Comparison of ENCODE assay signal across 8 cellular contexts in genomic region chr5:10761842-10762165, GRCh38. TPM values are rescaled to one million over a fixed set of nuclear protein-coding genes. Genes with fewer than 3 reads are reported as not detected.
DNase-seq lines count a peak whose midpoint lies in the region; ATAC-seq and TF ChIP-seq lines count a peak whose summit lies in the region.

No MANE protein-coding gene starts in this region.

- H3K36me3 ChIP-seq in BJ (ENCODE audit: control insufficient read depth, insufficient read depth, low read length), result no peaks in the 10 kb centered on the region

- POLR2A ChIA-PET in BJ (lab: Charles Lee), result interaction anchor here (0.6 kb wide), 1 partner anchor 41 kb away, joined by 4 read pairs; no protein-coding TSS in a partner anchor

- no peaks in the 10 kb centered on the region for H3K27me3 ChIP-seq in BJ (ENCODE audit: control insufficient read depth, insufficient read depth, low read length)

- peak overlapping the region; percentile 46 for H3K4me3 ChIP-seq in BJ (ENCODE audit: low read depth, low read length)
- peak overlapping the region; percentile 46 for H3K4me3 ChIP-seq in fibroblast of mammary gland (ENCODE audit: control insufficient read depth, low read depth, low read length)

- CTCF ChIA-PET in BJ (lab: Yijun Ruan, JAX), result interaction anchor here (0.6 kb wide), 1 partner anchor 12 kb away, joined by 3 read pairs; no protein-coding TSS in a partner anchor

- TF ChIP-seq CTCF in BJ (IDR thresholded peaks at IDR 0.05; ENCODE audit: insufficient read depth, low read depth, low read length) (no peak), fibroblast of mammary gland (conservative IDR thresholded peaks at IDR 0.05; ENCODE audit: control insufficient read depth, insufficient read depth, low read depth, low read length) (no peak)

- ATAC-seq in GM21528 (IDR thresholded peaks at IDR 0.05; ENCODE audit: low FRiP score, unreplicated experiment), result peak; percentile 18

- DNase-seq in BJ (ENCODE audit: low read depth) (no peak), SKM-1 treated with dmso at 0.1 percent for 144 hours (lab: John Stamatoyannopoulos, UW; ENCODE audit: unreplicated experiment) (peak; percentile 60), fibroblast of mammary gland (ENCODE audit: low read depth) (peak; percentile 6), putamen (ENCODE audit: low spot score) (peak; percentile 16), NAMALWA (ENCODE audit: low spot score) (no peak), mucosa of gallbladder (ENCODE audit: low spot score) (no peak), NCI-H345 treated with DMSO at 0.1 percent for 48 hours (lab: John Stamatoyannopoulos, UW; ENCODE audit: unreplicated experiment) (no peak)

RNA-seq across cellular contexts. Expression of gene DAP, which starts 0.8 kb away (rescaled TPM):
- 95.6 and 107 TPM in 2 replicates for polyA plus RNA-seq in BJ (2011; rRNA removed)
- 144 and 206 TPM in 2 replicates for polyA minus RNA-seq in BJ (2011; rRNA and poly(A)+ RNA removed)
- total RNA-seq in mucosa of gallbladder, result 178 TPM

Comparison
In these comparisons a context has a peak if more than half of its experiments do, and no peak if none do; other contexts are left out.
1. DNase-seq: peak in SKM-1 treated with dmso at 0.1 percent for 144 hours (single experiment), fibroblast of mammary gland (single experiment) and putamen (single experiment); none in BJ (single experiment), NAMALWA (single experiment), mucosa of gallbladder (single experiment) and NCI-H345 treated with DMSO at 0.1 percent for 48 hours (single experiment).